ENCODE assay signal across 29 cellular contexts in genomic region chr2:99543247-99543646, GRCh38.
"Had no signal": no experiment of that assay in that cellular context is flagged by ENCODE, and none has a peak within 500 bp of the region (broad histone marks: within the 10 kb centered on the region; RNA-seq: fewer than 3 reads in every experiment).

No MANE protein-coding gene starts in this region.

- H3K4me1 Mint-ChIP-seq: activated CD4-positive, alpha-beta T cell treated with anti-CD3 and anti-CD28 coated beads for 36 hours; activated CD8-positive, alpha-beta memory T cell treated with anti-CD3 and anti-CD28 coated beads, Interleukin-2, amount 10 ng/mL, durations not matched to agents 7 days and 5 days; immature natural killer cell; naive thymus-derived CD8-positive, alpha-beta T cell; stimulated activated naive CD8-positive, alpha-beta T cell treated with anti-CD3 and anti-CD28 coated beads, Interleukin-15, amount 100 ng/mL, for 72 hours; T-cell had no signal

- H3K4me3 Mint-ChIP-seq: activated CD4-positive, alpha-beta T cell treated with anti-CD3 and anti-CD28 coated beads for 36 hours; activated CD8-positive, alpha-beta memory T cell treated with anti-CD3 and anti-CD28 coated beads, Interleukin-2, amount 10 ng/mL, durations not matched to agents 7 days and 5 days; activated CD8-positive, alpha-beta T cell treated with anti-CD3 and anti-CD28 coated beads, Interleukin-2, amount 10 ng/mL, durations not matched to agents 7 days and 5 days; brain; effector memory CD8-positive, alpha-beta T cell; immature natural killer cell; naive thymus-derived CD8-positive, alpha-beta T cell; stimulated activated naive CD8-positive, alpha-beta T cell treated with anti-CD3 and anti-CD28 coated beads, Interleukin-15, amount 100 ng/mL, for 72 hours; T-cell had no signal

- H3K4me1 ChIP-seq: heart left ventricle, suprapubic skin, upper lobe of right lung had no signal

- H3K36me3 Mint-ChIP-seq: activated CD8-positive, alpha-beta memory T cell treated with anti-CD3 and anti-CD28 coated beads, Interleukin-2, amount 10 ng/mL, durations not matched to agents 7 days and 5 days; activated naive CD4-positive, alpha-beta T cell treated with anti-CD3 and anti-CD28 coated beads, Interleukin-2, amount 50 U/mL, for 72 hours; immature natural killer cell; T-cell had no signal

- H3K27me3 ChIP-seq: cardiac muscle cell, heart left ventricle, suprapubic skin, tibial artery, upper lobe of right lung had no signal

- H3K9me3 Mint-ChIP-seq: activated naive CD4-positive, alpha-beta T cell treated with anti-CD3 and anti-CD28 coated beads, Interleukin-2, amount 50 U/mL, for 72 hours; effector memory CD8-positive, alpha-beta T cell; immature natural killer cell; naive thymus-derived CD8-positive, alpha-beta T cell; stimulated activated naive CD8-positive, alpha-beta T cell treated with anti-CD3 and anti-CD28 coated beads, Interleukin-15, amount 100 ng/mL, for 72 hours; T-cell had no signal

- ATAC-seq: activated CD4-positive, alpha-beta T cell treated with anti-CD3 and anti-CD28 coated beads for 36 hours; activated CD8-positive, alpha-beta memory T cell treated with anti-CD3 and anti-CD28 coated beads, Interleukin-2, amount 10 ng/mL, durations not matched to agents 7 days and 5 days; activated CD8-positive, alpha-beta T cell treated with anti-CD3 and anti-CD28 coated beads, Interleukin-2, amount 10 ng/mL, durations not matched to agents 7 days and 5 days; activated naive CD4-positive, alpha-beta T cell treated with anti-CD3 and anti-CD28 coated beads, Interleukin-2, amount 50 U/mL, for 72 hours; effector memory CD8-positive, alpha-beta T cell; heart left ventricle; naive thymus-derived CD8-positive, alpha-beta T cell; right cardiac atrium; stimulated activated naive CD8-positive, alpha-beta T cell treated with anti-CD3 and anti-CD28 coated beads, Interleukin-15, amount 100 ng/mL, for 72 hours; T-cell; upper lobe of right lung had no signal

- H3K27ac ChIP-seq: cardiac muscle cell, coronary artery, heart left ventricle, suprapubic skin, tibial artery, upper lobe of right lung had no signal

- H3K27ac Mint-ChIP-seq: activated CD4-positive, alpha-beta T cell treated with anti-CD3 and anti-CD28 coated beads for 36 hours; activated CD8-positive, alpha-beta memory T cell treated with anti-CD3 and anti-CD28 coated beads, Interleukin-2, amount 10 ng/mL, durations not matched to agents 7 days and 5 days; activated CD8-positive, alpha-beta T cell treated with anti-CD3 and anti-CD28 coated beads, Interleukin-2, amount 10 ng/mL, durations not matched to agents 7 days and 5 days; activated naive CD4-positive, alpha-beta T cell treated with anti-CD3 and anti-CD28 coated beads, Interleukin-2, amount 50 U/mL, for 72 hours; effector memory CD8-positive, alpha-beta T cell; immature natural killer cell; naive thymus-derived CD8-positive, alpha-beta T cell; stimulated activated naive CD8-positive, alpha-beta T cell treated with anti-CD3 and anti-CD28 coated beads, Interleukin-15, amount 100 ng/mL, for 72 hours; T-cell had no signal

- H3K9me3 ChIP-seq: heart left ventricle, suprapubic skin, tibial artery, upper lobe of right lung had no signal

- H3K4me3 ChIP-seq: cardiac muscle cell, coronary artery, heart left ventricle, suprapubic skin, tibial artery, upper lobe of right lung had no signal

- DNase-seq: activated CD4-positive, alpha-beta T cell treated with anti-CD3 and anti-CD28 coated beads for 36 hours; activated CD4-positive, CD25-positive, alpha-beta regulatory T cell; activated CD8-positive, alpha-beta memory T cell treated with anti-CD3 and anti-CD28 coated beads, Interleukin-2, amount 10 ng/mL, durations not matched to agents 7 days and 5 days; activated CD8-positive, alpha-beta T cell treated with anti-CD3 and anti-CD28 coated beads, Interleukin-2, amount 10 ng/mL, durations not matched to agents 7 days and 5 days; activated naive CD4-positive, alpha-beta T cell; activated T-cell treated with anti-CD3 and anti-CD28 coated beads, Interleukin-2, amount 50 U/mL, for 48 hours; anterior cingulate cortex; cerebellar nuclear complex; effector memory CD8-positive, alpha-beta T cell; erythroblast; heart left ventricle; hypothalamus; immature natural killer cell; kidney; left colon; naive thymus-derived CD8-positive, alpha-beta T cell; posterior cingulate gyrus; right cardiac atrium; stimulated activated CD4-positive, alpha-beta T cell treated with anti-CD3 and anti-CD28 coated beads, Interleukin-12 subunit alpha, Interleukin-12 subunit beta, amount 100 ng/mL, for 4 hours; stimulated activated CD4-positive, alpha-beta T cell treated with anti-CD3 and anti-CD28 coated beads, Interleukin-4, amount 100 ng/mL, for 1 hour; stimulated activated naive CD8-positive, alpha-beta T cell treated with anti-CD3 and anti-CD28 coated beads, Interleukin-15, amount 100 ng/mL, for 72 hours; T-cell; tibial artery; upper lobe of right lung had no signal

- H3K36me3 ChIP-seq: cardiac muscle cell, suprapubic skin, tibial artery, upper lobe of right lung had no signal
